Comparison of ENCODE assay signal across 11 cellular contexts in genomic region chr5:56698463-56699381, GRCh38.
A peak's percentile ranks its signal among the peaks of the same experiment; 100 is the strongest.
DNase-seq lines count a peak whose midpoint lies in the region; ATAC-seq and TF ChIP-seq lines count a peak whose summit lies in the region.
"Had no signal": no experiment of that assay in that cellular context is flagged by ENCODE, and none has a peak within 500 bp of the region (broad histone marks: within the 10 kb centered on the region; RNA-seq: fewer than 3 reads in every experiment).

No MANE protein-coding gene starts in this region.

- no peaks in the 10 kb centered on the region for H3K36me3 Mint-ChIP-seq in CD4-positive, CD25-positive, alpha-beta regulatory T cell
- no peaks in the 10 kb centered on the region for H3K36me3 Mint-ChIP-seq in mesothelial cell of epicardium
- H3K36me3 Mint-ChIP-seq in activated T-helper 2 cell treated with anti-CD3 and anti-CD28 coated beads, Interferon-gamma antibody, Interleukin-2, Interleukin-4, amounts not matched to agents 10 μg/mL and 5 μg/mL and 100 μg/mL, durations not matched to agents 14 hours and 24 hours and 36 hours (ENCODE audit: low read depth), result no peaks in the 10 kb centered on the region

- peaks cover 50 to 91% (median 66%) of the 10 kb centered on the region in 4 donors for H3K4me1 Mint-ChIP-seq in CD4-positive, CD25-positive, alpha-beta regulatory T cell
- H3K4me1 Mint-ChIP-seq in mesothelial cell of epicardium, result peaks cover 34% of the 10 kb centered on the region
- H3K4me1 Mint-ChIP-seq in activated T-helper 2 cell treated with anti-CD3 and anti-CD28 coated beads, Interferon-gamma antibody, Interleukin-2, Interleukin-4, amounts not matched to agents 10 μg/mL and 5 μg/mL and 100 μg/mL, durations not matched to agents 14 hours and 24 hours and 36 hours (ENCODE audit: low read depth), result peaks cover 48% of the 10 kb centered on the region

- no peak overlapping the region for H3K4me3 ChIP-seq in CD4-positive, CD25-positive, alpha-beta regulatory T cell (ENCODE audit: low read depth, low read length)
- H3K4me3 ChIP-seq in HUES48 (ENCODE audit: low read depth, low read length) (no peak overlapping the region), astrocyte of the spinal cord (ENCODE audit: low read depth, low read length) (no peak overlapping the region)
- H3K4me3 ChIP-seq: vagina had no signal

- H3K4me3 Mint-ChIP-seq in CD4-positive, CD25-positive, alpha-beta regulatory T cell, result peak overlapping the region in 3 of 4 donors; percentile 24 to 37 (median 33)
- peak overlapping the region; percentile 9 for H3K4me3 Mint-ChIP-seq in mesothelial cell of epicardium
- no peak overlapping the region for H3K4me3 Mint-ChIP-seq in activated T-helper 2 cell treated with anti-CD3 and anti-CD28 coated beads, Interferon-gamma antibody, Interleukin-2, Interleukin-4, amounts not matched to agents 10 μg/mL and 5 μg/mL and 100 μg/mL, durations not matched to agents 14 hours and 24 hours and 36 hours (ENCODE audit: low read depth)
- H3K4me3 Mint-ChIP-seq: central memory CD8-positive, alpha-beta T cell had no signal

- peaks cover 71% of the 10 kb centered on the region for H3K4me1 ChIP-seq in CD4-positive, CD25-positive, alpha-beta regulatory T cell (ENCODE audit: control insufficient read depth, insufficient read depth, low read length, poor library complexity, severe bottlenecking)
- peaks cover 22% of the 10 kb centered on the region for H3K4me1 ChIP-seq in HUES48 (ENCODE audit: control insufficient read depth, insufficient read depth, low read length)

- TF ChIP-seq CTCF in astrocyte of the spinal cord (IDR thresholded peaks at IDR 0.05; ENCODE audit: low read depth, low read length), result no peak
- no peak for TF ChIP-seq CTCF in mesothelial cell of epicardium (IDR thresholded peaks at IDR 0.05; ENCODE audit: unreplicated experiment)

- in situ Hi-C loops in astrocyte of the spinal cord (cut with HindIII; ENCODE audit: low sequenced_read_pairs), result no loop called here

- H3K9me3 Mint-ChIP-seq in CD4-positive, CD25-positive, alpha-beta regulatory T cell, result peaks cover 0 to 2% (median 0%) of the 10 kb centered on the region in 7 donors
- no peaks in the 10 kb centered on the region for H3K9me3 Mint-ChIP-seq in mesothelial cell of epicardium
- no peaks in the 10 kb centered on the region for H3K9me3 Mint-ChIP-seq in activated T-helper 2 cell treated with anti-CD3 and anti-CD28 coated beads, Interferon-gamma antibody, Interleukin-2, Interleukin-4, amounts not matched to agents 10 μg/mL and 5 μg/mL and 100 μg/mL, durations not matched to agents 14 hours and 24 hours and 36 hours
- H3K9me3 Mint-ChIP-seq: central memory CD8-positive, alpha-beta T cell had no signal

- intact Hi-C loops in activated T-helper 2 cell treated with anti-CD3 and anti-CD28 coated beads, Interferon-gamma antibody, Interleukin-2, Interleukin-4, amounts not matched to agents 10 μg/mL and 5 μg/mL and 100 μg/mL, durations not matched to agents 14 hours and 24 hours and 36 hours (cut with micrococcal nuclease), result no loop called here

- DNase-seq in CD4-positive, CD25-positive, alpha-beta regulatory T cell, result peak in 2 of 3 donors; percentile 21 to 67
- DNase-seq in astrocyte of the spinal cord (ENCODE audit: low read depth, low spot score) (peak; percentile 14), mesothelial cell of epicardium (ENCODE audit: low spot score in 2 of 2, unreplicated experiment in 2 of 2) (no peak)
- DNase-seq in stimulated activated naive CD4-positive, alpha-beta T cell treated with Interleukin-2 at 50 U/mL for 16 hours (lab: John Stamatoyannopoulos, UW), result no peak
- no peak for DNase-seq in activated T-helper 2 cell treated with anti-CD3 and anti-CD28 coated beads, Interferon-gamma antibody, Interleukin-2, Interleukin-4, amounts not matched to agents 10 μg/mL and 5 μg/mL and 100 μg/mL, durations not matched to agents 14 hours and 24 hours and 36 hours (ENCODE audit: low spot score)
- no peak for DNase-seq in central memory CD4-positive, alpha-beta T cell
- DNase-seq: kidney glomerular epithelial cell had no signal

- no peaks in the 10 kb centered on the region for H3K27me3 ChIP-seq in CD4-positive, CD25-positive, alpha-beta regulatory T cell (ENCODE audit: control insufficient read depth, insufficient read depth, low read length)
- no peaks in the 10 kb centered on the region for H3K27me3 ChIP-seq in HUES48 (ENCODE audit: control insufficient read depth, insufficient read depth, low read length)
- H3K27me3 ChIP-seq: vagina had no signal

- no peaks in the 10 kb centered on the region for H3K27me3 Mint-ChIP-seq in CD4-positive, CD25-positive, alpha-beta regulatory T cell
- no peaks in the 10 kb centered on the region for H3K27me3 Mint-ChIP-seq in mesothelial cell of epicardium (ENCODE audit: low read depth)
- peaks cover 7% of the 10 kb centered on the region for H3K27me3 Mint-ChIP-seq in activated T-helper 2 cell treated with anti-CD3 and anti-CD28 coated beads, Interferon-gamma antibody, Interleukin-2, Interleukin-4, amounts not matched to agents 10 μg/mL and 5 μg/mL and 100 μg/mL, durations not matched to agents 14 hours and 24 hours and 36 hours (ENCODE audit: low read depth)

- no peak overlapping the region for H3K9ac ChIP-seq in HUES48 (ENCODE audit: low read depth, low read length)

- H3K27ac Mint-ChIP-seq in CD4-positive, CD25-positive, alpha-beta regulatory T cell, result peak overlapping the region; percentile 21 to 95 (median 93)
- peak overlapping the region; percentile 45 for H3K27ac Mint-ChIP-seq in mesothelial cell of epicardium
- no peak overlapping the region for H3K27ac Mint-ChIP-seq in activated T-helper 2 cell treated with anti-CD3 and anti-CD28 coated beads, Interferon-gamma antibody, Interleukin-2, Interleukin-4, amounts not matched to agents 10 μg/mL and 5 μg/mL and 100 μg/mL, durations not matched to agents 14 hours and 24 hours and 36 hours

- no peaks in the 10 kb centered on the region for H3K9me3 ChIP-seq in CD4-positive, CD25-positive, alpha-beta regulatory T cell (ENCODE audit: control insufficient read depth in 2 of 2, low read length in 2 of 2)
- no peaks in the 10 kb centered on the region for H3K9me3 ChIP-seq in HUES48 (ENCODE audit: control insufficient read depth, insufficient read depth, low read length)
- H3K9me3 ChIP-seq: vagina had no signal

- no peak for ATAC-seq in CD4-positive, CD25-positive, alpha-beta regulatory T cell (ENCODE audit: low read depth in 2 of 2)
- no peak for ATAC-seq in GM18868 (IDR thresholded peaks at IDR 0.05; ENCODE audit: unreplicated experiment)

- H3K27ac ChIP-seq in CD4-positive, CD25-positive, alpha-beta regulatory T cell (ENCODE audit: insufficient read depth, low read length, poor library complexity, severe bottlenecking), result no peak overlapping the region
- peak overlapping the region; percentile 23 for H3K27ac ChIP-seq in HUES48 (ENCODE audit: low read depth, low read length)
- H3K27ac ChIP-seq: vagina had no signal

- no peaks in the 10 kb centered on the region for H3K36me3 ChIP-seq in CD4-positive, CD25-positive, alpha-beta regulatory T cell (ENCODE audit: control insufficient read depth, insufficient read depth, low read length)
- no peaks in the 10 kb centered on the region for H3K36me3 ChIP-seq in HUES48 (ENCODE audit: control insufficient read depth, insufficient read depth, low read length)
- H3K36me3 ChIP-seq: vagina had no signal

Comparison
In these comparisons a context has a peak if more than half of its experiments do, and no peak if none do; other contexts are left out.
1. DNase-seq: peak in CD4-positive, CD25-positive, alpha-beta regulatory T cell (2 of 3) and astrocyte of the spinal cord (single experiment); none in mesothelial cell of epicardium (0 of 2), stimulated activated naive CD4-positive, alpha-beta T cell treated with Interleukin-2 at 50 U/mL for 16 hours (single experiment), activated T-helper 2 cell treated with anti-CD3 and anti-CD28 coated beads, Interferon-gamma antibody, Interleukin-2, Interleukin-4, amounts not matched to agents 10 μg/mL and 5 μg/mL and 100 μg/mL, durations not matched to agents 14 hours and 24 hours and 36 hours (single experiment) and central memory CD4-positive, alpha-beta T cell (single experiment).